ENCODE assay signal across 2 cellular contexts in genomic region chr3:171565671-171566070, GRCh38.
TF ChIP-seq lines count a peak whose summit lies in the region.

No MANE protein-coding gene starts in this region.

TF ChIP-seq in IMR-90, 13 proteins besides CTCF, POLR2A, EP300 and RAD21:
- TF ChIP-seq RFX5 (IDR thresholded peaks at IDR 0.05; ENCODE audit: low read depth, low read length) = no peak
- TF ChIP-seq MAZ (IDR thresholded peaks at IDR 0.05; ENCODE audit: borderline replicate concordance, low read depth, low read length) = no peak
- TF ChIP-seq CEBPB (IDR thresholded peaks at IDR 0.05; ENCODE audit: low read depth, low read length) = peak; percentile 75
TF ChIP-seq in IMR-90: peak in this region for 1.

TF ChIP-seq in GM12878, 131 proteins besides CTCF, POLR2A, EP300 and RAD21:
- TF ChIP-seq, protein P1, sequence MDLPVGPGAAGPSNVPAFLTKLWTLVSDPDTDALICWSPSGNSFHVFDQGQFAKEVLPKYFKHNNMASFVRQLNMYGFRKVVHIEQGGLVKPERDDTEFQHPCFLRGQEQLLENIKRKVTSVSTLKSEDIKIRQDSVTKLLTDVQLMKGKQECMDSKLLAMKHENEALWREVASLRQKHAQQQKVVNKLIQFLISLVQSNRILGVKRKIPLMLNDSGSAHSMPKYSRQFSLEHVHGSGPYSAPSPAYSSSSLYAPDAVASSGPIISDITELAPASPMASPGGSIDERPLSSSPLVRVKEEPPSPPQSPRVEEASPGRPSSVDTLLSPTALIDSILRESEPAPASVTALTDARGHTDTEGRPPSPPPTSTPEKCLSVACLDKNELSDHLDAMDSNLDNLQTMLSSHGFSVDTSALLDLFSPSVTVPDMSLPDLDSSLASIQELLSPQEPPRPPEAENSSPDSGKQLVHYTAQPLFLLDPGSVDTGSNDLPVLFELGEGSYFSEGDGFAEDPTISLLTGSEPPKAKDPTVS (IDR thresholded peaks at IDR 0.05; ENCODE audit: low read depth, low read length) = no peak
- TF ChIP-seq USF1 (IDR thresholded peaks at IDR 0.05; ENCODE audit: borderline replicate concordance, extremely low read length, insufficient read depth, low read depth, low read length) (no peak), POLR2AphosphoS5 (IDR thresholded peaks at IDR 0.05; ENCODE audit: low read length) (no peak), KDM1A (IDR thresholded peaks at IDR 0.05; ENCODE audit: borderline replicate concordance) (no peak), RCOR1 (conservative IDR thresholded peaks at IDR 0.05; ENCODE audit: low read depth, low read length) (no peak), ATF7 (IDR thresholded peaks at IDR 0.05; ENCODE audit: low read depth) (no peak), DPF2 (IDR thresholded peaks at IDR 0.05) (no peak), ZZZ3 (IDR thresholded peaks at IDR 0.05; ENCODE audit: control insufficient read depth, insufficient read length, low read depth) (no peak), SREBF1 (IDR thresholded peaks at IDR 0.05; ENCODE audit: low read length) (no peak), JUNB (IDR thresholded peaks at IDR 0.05) (no peak)
